1 cellular context compared by ENCODE assay signal in the genomic region with DNA sequence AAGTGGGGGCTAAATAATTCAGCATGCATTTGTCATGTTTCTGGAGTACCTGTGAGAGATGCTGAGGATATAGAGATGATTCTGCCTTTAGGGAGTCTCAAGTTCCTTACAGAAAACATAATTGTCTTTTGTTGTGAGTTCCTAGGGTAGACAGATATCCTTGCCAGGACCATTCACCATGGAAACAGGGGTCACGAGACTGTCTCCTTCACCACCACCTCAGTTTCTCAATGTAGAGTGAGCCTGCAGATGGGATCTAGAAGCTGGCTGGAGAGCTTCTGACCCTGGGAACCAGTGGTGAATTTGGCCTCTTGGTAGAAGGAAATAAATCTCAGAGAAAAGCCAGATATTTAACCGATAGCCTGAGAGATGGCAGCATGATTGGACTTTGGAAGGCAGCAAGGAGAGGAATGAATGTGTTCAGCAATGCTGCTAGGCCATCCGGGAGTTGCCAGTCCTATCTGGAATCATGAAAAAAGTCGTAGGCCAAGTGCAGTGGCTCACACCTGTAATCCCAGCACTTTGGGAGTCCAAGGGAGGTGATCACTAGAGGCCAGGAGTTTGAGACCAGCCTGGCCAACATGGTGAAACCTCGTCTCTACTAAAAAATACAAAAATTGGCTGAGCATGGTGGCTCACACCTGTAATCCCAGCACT.
TF ChIP-seq lines count a peak whose summit lies in the region.

No MANE protein-coding gene starts in this region.

TF ChIP-seq in HepG2, 621 proteins besides CTCF, POLR2A, EP300 and RAD21 (continues in another document):
- TF ChIP-seq SMARCC2 (IDR thresholded peaks at IDR 0.05), result no peak
- TF ChIP-seq NFKB2 (CRISPR knock-in tag; IDR thresholded peaks at IDR 0.05; ENCODE audit: borderline replicate concordance), result no peak
- TF ChIP-seq ARNT2 (CRISPR knock-in tag; IDR thresholded peaks at IDR 0.05; ENCODE audit: low read depth), result 0 out of 2 replicates have a peak, but pooled peaks have one; percentile 29
- TF ChIP-seq, protein P1, sequence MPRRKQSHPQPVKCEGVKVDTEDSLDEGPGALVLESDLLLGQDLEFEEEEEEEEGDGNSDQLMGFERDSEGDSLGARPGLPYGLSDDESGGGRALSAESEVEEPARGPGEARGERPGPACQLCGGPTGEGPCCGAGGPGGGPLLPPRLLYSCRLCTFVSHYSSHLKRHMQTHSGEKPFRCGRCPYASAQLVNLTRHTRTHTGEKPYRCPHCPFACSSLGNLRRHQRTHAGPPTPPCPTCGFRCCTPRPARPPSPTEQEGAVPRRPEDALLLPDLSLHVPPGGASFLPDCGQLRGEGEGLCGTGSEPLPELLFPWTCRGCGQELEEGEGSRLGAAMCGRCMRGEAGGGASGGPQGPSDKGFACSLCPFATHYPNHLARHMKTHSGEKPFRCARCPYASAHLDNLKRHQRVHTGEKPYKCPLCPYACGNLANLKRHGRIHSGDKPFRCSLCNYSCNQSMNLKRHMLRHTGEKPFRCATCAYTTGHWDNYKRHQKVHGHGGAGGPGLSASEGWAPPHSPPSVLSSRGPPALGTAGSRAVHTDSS (CRISPR knock-in tag; conservative IDR thresholded peaks at IDR 0.05), result no peak
- TF ChIP-seq, protein P2, sequence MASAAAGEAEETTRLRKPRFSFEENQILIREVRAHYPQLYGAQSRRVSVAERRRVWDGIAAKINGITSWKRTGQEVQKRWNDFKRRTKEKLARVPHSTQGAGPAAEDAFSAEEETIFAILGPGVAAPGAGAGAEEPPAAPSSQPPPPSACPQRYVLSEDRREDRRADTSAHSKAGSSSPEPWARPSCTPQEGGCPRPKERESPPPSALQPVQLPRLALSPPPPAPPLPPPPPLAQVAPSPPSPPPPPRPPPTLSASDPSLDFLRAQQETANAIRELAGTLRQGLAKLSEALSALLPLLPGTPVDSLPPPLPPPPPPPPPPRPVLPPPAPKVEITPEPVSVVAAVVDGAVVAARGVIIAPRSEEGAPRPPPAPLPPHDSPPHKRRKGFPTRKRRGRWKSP (CRISPR knock-in tag; IDR thresholded peaks at IDR 0.05), result no peak; the same call in 1 of the 2 replicates
- TF ChIP-seq, protein P3, sequence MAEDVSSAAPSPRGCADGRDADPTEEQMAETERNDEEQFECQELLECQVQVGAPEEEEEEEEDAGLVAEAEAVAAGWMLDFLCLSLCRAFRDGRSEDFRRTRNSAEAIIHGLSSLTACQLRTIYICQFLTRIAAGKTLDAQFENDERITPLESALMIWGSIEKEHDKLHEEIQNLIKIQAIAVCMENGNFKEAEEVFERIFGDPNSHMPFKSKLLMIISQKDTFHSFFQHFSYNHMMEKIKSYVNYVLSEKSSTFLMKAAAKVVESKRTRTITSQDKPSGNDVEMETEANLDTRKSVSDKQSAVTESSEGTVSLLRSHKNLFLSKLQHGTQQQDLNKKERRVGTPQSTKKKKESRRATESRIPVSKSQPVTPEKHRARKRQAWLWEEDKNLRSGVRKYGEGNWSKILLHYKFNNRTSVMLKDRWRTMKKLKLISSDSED (CRISPR knock-in tag; IDR thresholded peaks at IDR 0.05), result no peak
- TF ChIP-seq SPEN (CRISPR knock-in tag; IDR thresholded peaks at IDR 0.05; ENCODE audit: low read depth), result peak; percentile 44; the same call in 1 of the 2 replicates
- peak; percentile 39; the same call in 1 of the 2 replicates for TF ChIP-seq ZFY (CRISPR knock-in tag; IDR thresholded peaks at IDR 0.05)
- no peak for TF ChIP-seq MIER3 (CRISPR knock-in tag; IDR thresholded peaks at IDR 0.05; ENCODE audit: borderline replicate concordance)
- TF ChIP-seq NFIC (IDR thresholded peaks at IDR 0.05; ENCODE audit: low read length), result no peak
- TF ChIP-seq CAMTA2 (CRISPR knock-in tag; IDR thresholded peaks at IDR 0.05; ENCODE audit: borderline replicate concordance), result no peak
- TF ChIP-seq ZNF468 (CRISPR knock-in tag; IDR thresholded peaks at IDR 0.05), result no peak
- TF ChIP-seq ZNF501 (CRISPR knock-in tag; IDR thresholded peaks at IDR 0.05), result no peak; the same call in 1 of the 2 replicates
- TF ChIP-seq FOSL1 (CRISPR knock-in tag; IDR thresholded peaks at IDR 0.05; ENCODE audit: borderline replicate concordance), result no peak
- TF ChIP-seq ZNF564 (CRISPR knock-in tag; IDR thresholded peaks at IDR 0.05), result no peak
- no peak for TF ChIP-seq ZBTB8A (CRISPR knock-in tag; IDR thresholded peaks at IDR 0.05; ENCODE audit: borderline replicate concordance, low read depth)
- TF ChIP-seq MEIS2 (CRISPR knock-in tag; IDR thresholded peaks at IDR 0.05), result 0 out of 2 replicates have a peak, but pooled peaks have one; percentile 22
- TF ChIP-seq, protein P4, sequence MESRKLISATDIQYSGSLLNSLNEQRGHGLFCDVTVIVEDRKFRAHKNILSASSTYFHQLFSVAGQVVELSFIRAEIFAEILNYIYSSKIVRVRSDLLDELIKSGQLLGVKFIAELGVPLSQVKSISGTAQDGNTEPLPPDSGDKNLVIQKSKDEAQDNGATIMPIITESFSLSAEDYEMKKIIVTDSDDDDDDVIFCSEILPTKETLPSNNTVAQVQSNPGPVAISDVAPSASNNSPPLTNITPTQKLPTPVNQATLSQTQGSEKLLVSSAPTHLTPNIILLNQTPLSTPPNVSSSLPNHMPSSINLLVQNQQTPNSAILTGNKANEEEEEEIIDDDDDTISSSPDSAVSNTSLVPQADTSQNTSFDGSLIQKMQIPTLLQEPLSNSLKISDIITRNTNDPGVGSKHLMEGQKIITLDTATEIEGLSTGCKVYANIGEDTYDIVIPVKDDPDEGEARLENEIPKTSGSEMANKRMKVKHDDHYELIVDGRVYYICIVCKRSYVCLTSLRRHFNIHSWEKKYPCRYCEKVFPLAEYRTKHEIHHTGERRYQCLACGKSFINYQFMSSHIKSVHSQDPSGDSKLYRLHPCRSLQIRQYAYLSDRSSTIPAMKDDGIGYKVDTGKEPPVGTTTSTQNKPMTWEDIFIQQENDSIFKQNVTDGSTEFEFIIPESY (CRISPR knock-in tag; IDR thresholded peaks at IDR 0.05), result no peak
- TF ChIP-seq, protein P5, sequence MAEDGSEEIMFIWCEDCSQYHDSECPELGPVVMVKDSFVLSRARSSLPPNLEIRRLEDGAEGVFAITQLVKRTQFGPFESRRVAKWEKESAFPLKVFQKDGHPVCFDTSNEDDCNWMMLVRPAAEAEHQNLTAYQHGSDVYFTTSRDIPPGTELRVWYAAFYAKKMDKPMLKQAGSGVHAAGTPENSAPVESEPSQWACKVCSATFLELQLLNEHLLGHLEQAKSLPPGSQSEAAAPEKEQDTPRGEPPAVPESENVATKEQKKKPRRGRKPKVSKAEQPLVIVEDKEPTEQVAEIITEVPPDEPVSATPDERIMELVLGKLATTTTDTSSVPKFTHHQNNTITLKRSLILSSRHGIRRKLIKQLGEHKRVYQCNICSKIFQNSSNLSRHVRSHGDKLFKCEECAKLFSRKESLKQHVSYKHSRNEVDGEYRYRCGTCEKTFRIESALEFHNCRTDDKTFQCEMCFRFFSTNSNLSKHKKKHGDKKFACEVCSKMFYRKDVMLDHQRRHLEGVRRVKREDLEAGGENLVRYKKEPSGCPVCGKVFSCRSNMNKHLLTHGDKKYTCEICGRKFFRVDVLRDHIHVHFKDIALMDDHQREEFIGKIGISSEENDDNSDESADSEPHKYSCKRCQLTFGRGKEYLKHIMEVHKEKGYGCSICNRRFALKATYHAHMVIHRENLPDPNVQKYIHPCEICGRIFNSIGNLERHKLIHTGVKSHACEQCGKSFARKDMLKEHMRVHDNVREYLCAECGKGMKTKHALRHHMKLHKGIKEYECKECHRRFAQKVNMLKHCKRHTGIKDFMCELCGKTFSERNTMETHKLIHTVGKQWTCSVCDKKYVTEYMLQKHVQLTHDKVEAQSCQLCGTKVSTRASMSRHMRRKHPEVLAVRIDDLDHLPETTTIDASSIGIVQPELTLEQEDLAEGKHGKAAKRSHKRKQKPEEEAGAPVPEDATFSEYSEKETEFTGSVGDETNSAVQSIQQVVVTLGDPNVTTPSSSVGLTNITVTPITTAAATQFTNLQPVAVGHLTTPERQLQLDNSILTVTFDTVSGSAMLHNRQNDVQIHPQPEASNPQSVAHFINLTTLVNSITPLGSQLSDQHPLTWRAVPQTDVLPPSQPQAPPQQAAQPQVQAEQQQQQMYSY (CRISPR knock-in tag; IDR thresholded peaks at IDR 0.05), result no peak
- TF ChIP-seq ASH2L (IDR thresholded peaks at IDR 0.05; ENCODE audit: insufficient read length, low read depth, low read length), result peak; percentile 51
- TF ChIP-seq ZFP36L2 (CRISPR knock-in tag; IDR thresholded peaks at IDR 0.05), result no peak
- TF ChIP-seq YEATS2 (CRISPR knock-in tag; IDR thresholded peaks at IDR 0.05; ENCODE audit: borderline replicate concordance), result no peak
- TF ChIP-seq HIVEP1 (CRISPR knock-in tag; IDR thresholded peaks at IDR 0.05), result no peak
- TF ChIP-seq, protein P6, sequence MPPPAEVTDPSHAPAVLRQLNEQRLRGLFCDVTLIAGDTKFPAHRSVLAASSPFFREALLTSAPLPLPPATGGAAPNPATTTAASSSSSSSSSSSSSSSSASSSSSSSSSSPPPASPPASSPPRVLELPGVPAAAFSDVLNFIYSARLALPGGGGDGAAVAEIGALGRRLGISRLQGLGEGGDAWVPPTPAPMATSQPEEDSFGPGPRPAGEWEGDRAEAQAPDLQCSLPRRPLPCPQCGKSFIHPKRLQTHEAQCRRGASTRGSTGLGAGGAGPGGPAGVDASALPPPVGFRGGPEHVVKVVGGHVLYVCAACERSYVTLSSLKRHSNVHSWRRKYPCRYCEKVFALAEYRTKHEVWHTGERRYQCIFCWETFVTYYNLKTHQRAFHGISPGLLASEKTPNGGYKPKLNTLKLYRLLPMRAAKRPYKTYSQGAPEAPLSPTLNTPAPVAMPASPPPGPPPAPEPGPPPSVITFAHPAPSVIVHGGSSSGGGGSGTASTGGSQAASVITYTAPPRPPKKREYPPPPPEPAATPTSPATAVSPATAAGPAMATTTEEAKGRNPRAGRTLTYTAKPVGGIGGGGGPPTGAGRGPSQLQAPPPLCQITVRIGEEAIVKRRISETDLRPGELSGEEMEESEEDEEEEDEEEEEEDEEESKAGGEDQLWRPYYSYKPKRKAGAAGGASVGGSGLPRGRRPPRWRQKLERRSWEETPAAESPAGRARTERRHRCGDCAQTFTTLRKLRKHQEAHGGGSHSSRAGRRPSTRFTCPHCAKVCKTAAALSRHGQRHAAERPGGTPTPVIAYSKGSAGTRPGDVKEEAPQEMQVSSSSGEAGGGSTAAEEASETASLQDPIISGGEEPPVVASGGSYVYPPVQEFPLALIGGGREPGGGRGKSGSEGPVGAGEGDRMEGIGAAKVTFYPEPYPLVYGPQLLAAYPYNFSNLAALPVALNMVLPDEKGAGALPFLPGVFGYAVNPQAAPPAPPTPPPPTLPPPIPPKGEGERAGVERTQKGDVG (CRISPR knock-in tag; IDR thresholded peaks at IDR 0.05; ENCODE audit: borderline replicate concordance), result no peak
- no peak for TF ChIP-seq FOXA1 (IDR thresholded peaks at IDR 0.05)
- no peak for TF ChIP-seq FOXA1 (CRISPR knock-in tag; IDR thresholded peaks at IDR 0.05)
- TF ChIP-seq, protein P7, sequence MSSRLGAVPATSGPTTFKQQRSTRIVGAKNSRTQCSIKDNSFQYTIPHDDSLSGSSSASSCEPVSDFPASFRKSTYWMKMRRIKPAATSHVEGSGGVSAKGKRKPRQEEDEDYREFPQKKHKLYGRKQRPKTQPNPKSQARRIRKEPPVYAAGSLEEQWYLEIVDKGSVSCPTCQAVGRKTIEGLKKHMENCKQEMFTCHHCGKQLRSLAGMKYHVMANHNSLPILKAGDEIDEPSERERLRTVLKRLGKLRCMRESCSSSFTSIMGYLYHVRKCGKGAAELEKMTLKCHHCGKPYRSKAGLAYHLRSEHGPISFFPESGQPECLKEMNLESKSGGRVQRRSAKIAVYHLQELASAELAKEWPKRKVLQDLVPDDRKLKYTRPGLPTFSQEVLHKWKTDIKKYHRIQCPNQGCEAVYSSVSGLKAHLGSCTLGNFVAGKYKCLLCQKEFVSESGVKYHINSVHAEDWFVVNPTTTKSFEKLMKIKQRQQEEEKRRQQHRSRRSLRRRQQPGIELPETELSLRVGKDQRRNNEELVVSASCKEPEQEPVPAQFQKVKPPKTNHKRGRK (CRISPR knock-in tag; IDR thresholded peaks at IDR 0.05), result no peak
- no peak; the same call in 1 of the 2 replicates for TF ChIP-seq ZBTB42 (CRISPR knock-in tag; IDR thresholded peaks at IDR 0.05)
- TF ChIP-seq ZBTB1 (CRISPR knock-in tag; IDR thresholded peaks at IDR 0.05; ENCODE audit: borderline replicate concordance), result no peak
- TF ChIP-seq RARA (CRISPR knock-in tag; IDR thresholded peaks at IDR 0.05), result no peak
- TF ChIP-seq, protein P8, sequence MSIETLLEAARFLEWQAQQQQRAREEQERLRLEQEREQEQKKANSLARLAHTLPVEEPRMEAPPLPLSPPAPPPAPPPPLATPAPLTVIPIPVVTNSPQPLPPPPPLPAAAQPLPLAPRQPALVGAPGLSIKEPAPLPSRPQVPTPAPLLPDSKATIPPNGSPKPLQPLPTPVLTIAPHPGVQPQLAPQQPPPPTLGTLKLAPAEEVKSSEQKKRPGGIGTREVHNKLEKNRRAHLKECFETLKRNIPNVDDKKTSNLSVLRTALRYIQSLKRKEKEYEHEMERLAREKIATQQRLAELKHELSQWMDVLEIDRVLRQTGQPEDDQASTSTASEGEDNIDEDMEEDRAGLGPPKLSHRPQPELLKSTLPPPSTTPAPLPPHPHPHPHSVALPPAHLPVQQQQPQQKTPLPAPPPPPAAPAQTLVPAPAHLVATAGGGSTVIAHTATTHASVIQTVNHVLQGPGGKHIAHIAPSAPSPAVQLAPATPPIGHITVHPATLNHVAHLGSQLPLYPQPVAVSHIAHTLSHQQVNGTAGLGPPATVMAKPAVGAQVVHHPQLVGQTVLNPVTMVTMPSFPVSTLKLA (IDR thresholded peaks at IDR 0.05), result no peak
- TF ChIP-seq ZNF234 (CRISPR knock-in tag; conservative IDR thresholded peaks at IDR 0.05), result no peak
- TF ChIP-seq ZNF329 (CRISPR knock-in tag; IDR thresholded peaks at IDR 0.05; ENCODE audit: low read depth), result no peak
- no peak for TF ChIP-seq ZNF75D (CRISPR knock-in tag; IDR thresholded peaks at IDR 0.05; ENCODE audit: borderline replicate concordance)
- 0 out of 2 replicates have a peak, but pooled peaks have one; percentile 29 for TF ChIP-seq ZNF441 (CRISPR knock-in tag; IDR thresholded peaks at IDR 0.05; ENCODE audit: borderline replicate concordance)
- no peak for TF ChIP-seq ZNF737 (CRISPR knock-in tag; IDR thresholded peaks at IDR 0.05; ENCODE audit: borderline replicate concordance)
- 0 out of 2 replicates have a peak, but pooled peaks have one; percentile 35 for TF ChIP-seq BRCA1 (CRISPR knock-in tag; IDR thresholded peaks at IDR 0.05)
- TF ChIP-seq SCMH1 (CRISPR knock-in tag; IDR thresholded peaks at IDR 0.05; ENCODE audit: borderline replicate concordance), result no peak
- TF ChIP-seq RFX5 (IDR thresholded peaks at IDR 0.05; ENCODE audit: low read depth, low read length), result no peak
- TF ChIP-seq MXD4 (CRISPR knock-in tag; IDR thresholded peaks at IDR 0.05), result peak; percentile 16; the same call in 1 of the 2 replicates
- TF ChIP-seq ZNF331 (CRISPR knock-in tag; IDR thresholded peaks at IDR 0.05), result no peak
- no peak for TF ChIP-seq SETDB1 (CRISPR knock-in tag; IDR thresholded peaks at IDR 0.05; ENCODE audit: borderline replicate concordance)
- no peak for TF ChIP-seq NRL (CRISPR knock-in tag; IDR thresholded peaks at IDR 0.05; ENCODE audit: borderline replicate concordance)
- TF ChIP-seq, protein P9, sequence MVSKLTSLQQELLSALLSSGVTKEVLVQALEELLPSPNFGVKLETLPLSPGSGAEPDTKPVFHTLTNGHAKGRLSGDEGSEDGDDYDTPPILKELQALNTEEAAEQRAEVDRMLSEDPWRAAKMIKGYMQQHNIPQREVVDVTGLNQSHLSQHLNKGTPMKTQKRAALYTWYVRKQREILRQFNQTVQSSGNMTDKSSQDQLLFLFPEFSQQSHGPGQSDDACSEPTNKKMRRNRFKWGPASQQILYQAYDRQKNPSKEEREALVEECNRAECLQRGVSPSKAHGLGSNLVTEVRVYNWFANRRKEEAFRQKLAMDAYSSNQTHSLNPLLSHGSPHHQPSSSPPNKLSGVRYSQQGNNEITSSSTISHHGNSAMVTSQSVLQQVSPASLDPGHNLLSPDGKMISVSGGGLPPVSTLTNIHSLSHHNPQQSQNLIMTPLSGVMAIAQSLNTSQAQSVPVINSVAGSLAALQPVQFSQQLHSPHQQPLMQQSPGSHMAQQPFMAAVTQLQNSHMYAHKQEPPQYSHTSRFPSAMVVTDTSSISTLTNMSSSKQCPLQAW (CRISPR knock-in tag; IDR thresholded peaks at IDR 0.05), result 0 out of 2 replicates have a peak, but pooled peaks have one; percentile 19
